Comparison of ENCODE assay signal across 1 cellular context in the genomic region with DNA sequence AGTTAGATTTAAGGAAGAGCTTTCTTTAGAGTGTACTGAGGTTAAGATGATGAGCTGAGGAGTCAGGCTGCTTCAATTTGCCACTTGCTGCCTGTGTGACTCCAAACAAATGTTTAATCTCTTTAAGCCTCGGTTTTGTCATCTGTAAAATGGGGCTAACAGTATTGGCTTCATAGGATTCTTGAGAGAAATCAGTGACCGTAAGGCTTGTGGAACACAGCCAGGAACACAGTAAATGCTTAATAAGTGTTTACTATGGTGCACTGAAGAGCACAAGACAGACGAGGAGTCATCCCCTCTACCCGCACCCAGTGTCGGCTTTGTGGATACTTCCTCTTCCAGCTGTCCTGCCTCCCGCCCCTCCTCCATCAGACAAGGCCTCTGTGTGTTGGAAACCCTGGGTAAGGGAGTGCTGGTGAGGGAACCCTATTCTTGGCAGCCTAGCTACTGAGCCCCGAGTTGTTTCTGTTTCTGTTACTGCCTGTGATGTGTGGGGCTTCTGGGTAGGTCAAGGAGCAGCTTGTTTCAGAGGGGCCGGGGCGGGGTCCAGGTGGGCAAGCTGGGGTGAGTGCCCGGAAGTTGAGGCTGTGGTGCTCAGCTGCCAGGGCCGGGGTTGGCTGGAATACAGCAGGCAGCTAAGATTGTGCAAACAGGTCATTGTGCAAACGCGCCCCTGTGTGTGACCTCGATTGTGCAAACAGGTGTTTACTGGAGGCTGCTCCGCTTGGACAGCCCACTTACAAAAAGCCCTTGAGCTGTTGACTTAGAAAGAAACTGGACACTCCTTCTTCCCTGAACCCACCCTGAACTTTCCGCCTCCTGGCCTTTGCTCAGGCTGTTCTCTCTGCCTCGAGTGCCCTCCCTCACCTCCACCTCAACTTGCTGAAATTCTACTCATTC.
TF ChIP-seq lines count a peak whose summit lies in the region.

No MANE protein-coding gene starts in this region.

TF ChIP-seq in HepG2, 621 proteins besides CTCF, POLR2A, EP300 and RAD21 (continued from another document and continues in another):
- TF ChIP-seq, protein P1, sequence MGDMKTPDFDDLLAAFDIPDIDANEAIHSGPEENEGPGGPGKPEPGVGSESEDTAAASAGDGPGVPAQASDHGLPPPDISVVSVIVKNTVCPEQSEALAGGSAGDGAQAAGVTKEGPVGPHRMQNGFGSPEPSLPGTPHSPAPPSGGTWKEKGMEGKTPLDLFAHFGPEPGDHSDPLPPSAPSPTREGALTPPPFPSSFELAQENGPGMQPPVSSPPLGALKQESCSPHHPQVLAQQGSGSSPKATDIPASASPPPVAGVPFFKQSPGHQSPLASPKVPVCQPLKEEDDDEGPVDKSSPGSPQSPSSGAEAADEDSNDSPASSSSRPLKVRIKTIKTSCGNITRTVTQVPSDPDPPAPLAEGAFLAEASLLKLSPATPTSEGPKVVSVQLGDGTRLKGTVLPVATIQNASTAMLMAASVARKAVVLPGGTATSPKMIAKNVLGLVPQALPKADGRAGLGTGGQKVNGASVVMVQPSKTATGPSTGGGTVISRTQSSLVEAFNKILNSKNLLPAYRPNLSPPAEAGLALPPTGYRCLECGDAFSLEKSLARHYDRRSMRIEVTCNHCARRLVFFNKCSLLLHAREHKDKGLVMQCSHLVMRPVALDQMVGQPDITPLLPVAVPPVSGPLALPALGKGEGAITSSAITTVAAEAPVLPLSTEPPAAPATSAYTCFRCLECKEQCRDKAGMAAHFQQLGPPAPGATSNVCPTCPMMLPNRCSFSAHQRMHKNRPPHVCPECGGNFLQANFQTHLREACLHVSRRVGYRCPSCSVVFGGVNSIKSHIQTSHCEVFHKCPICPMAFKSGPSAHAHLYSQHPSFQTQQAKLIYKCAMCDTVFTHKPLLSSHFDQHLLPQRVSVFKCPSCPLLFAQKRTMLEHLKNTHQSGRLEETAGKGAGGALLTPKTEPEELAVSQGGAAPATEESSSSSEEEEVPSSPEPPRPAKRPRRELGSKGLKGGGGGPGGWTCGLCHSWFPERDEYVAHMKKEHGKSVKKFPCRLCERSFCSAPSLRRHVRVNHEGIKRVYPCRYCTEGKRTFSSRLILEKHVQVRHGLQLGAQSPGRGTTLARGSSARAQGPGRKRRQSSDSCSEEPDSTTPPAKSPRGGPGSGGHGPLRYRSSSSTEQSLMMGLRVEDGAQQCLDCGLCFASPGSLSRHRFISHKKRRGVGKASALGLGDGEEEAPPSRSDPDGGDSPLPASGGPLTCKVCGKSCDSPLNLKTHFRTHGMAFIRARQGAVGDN (CRISPR knock-in tag; IDR thresholded peaks at IDR 0.05) = peak; percentile 96
- TF ChIP-seq ZNF558 (CRISPR knock-in tag; IDR thresholded peaks at IDR 0.05; ENCODE audit: borderline replicate concordance) (0 out of 2 replicates have a peak, but pooled peaks have one; percentile 77), ZC3H13 (CRISPR knock-in tag; IDR thresholded peaks at IDR 0.05) (no peak), MAZ (IDR thresholded peaks at IDR 0.05; ENCODE audit: borderline replicate concordance, low read depth, low read length) (peak; percentile 69), MAZ (CRISPR knock-in tag; IDR thresholded peaks at IDR 0.05; ENCODE audit: low read depth) (peak; percentile 86), ZNF792 (CRISPR knock-in tag; IDR thresholded peaks at IDR 0.05) (peak; percentile 93), HCFC1 (IDR thresholded peaks at IDR 0.05; ENCODE audit: low read depth, low read length) (0 out of 2 replicates have a peak, but pooled peaks have one; percentile 25), KAT8 (CRISPR knock-in tag; IDR thresholded peaks at IDR 0.05) (peak; percentile 88), GTF3A (CRISPR knock-in tag; conservative IDR thresholded peaks at IDR 0.05) (0 out of 2 replicates have a peak, but pooled peaks have one; percentile 74), NPAS2 (CRISPR knock-in tag; IDR thresholded peaks at IDR 0.05; ENCODE audit: borderline replicate concordance) (no peak), ZNF780A (CRISPR knock-in tag; IDR thresholded peaks at IDR 0.05) (no peak), HMG20A (CRISPR knock-in tag; IDR thresholded peaks at IDR 0.05; ENCODE audit: borderline replicate concordance) (peak; percentile 93), ZNF776 (CRISPR knock-in tag; IDR thresholded peaks at IDR 0.05) (peak; percentile 70; the same call in 1 of the 2 replicates), GATA4 (IDR thresholded peaks at IDR 0.05; ENCODE audit: borderline replicate concordance, low read depth) (peak; percentile 77; the same call in 1 of the 2 replicates), NR2F1 (CRISPR knock-in tag; IDR thresholded peaks at IDR 0.05) (peak; percentile 99 to 100), ZMYM2 (CRISPR knock-in tag; IDR thresholded peaks at IDR 0.05) (0 out of 2 replicates have a peak, but pooled peaks have one; percentile 30), FOSL1 (CRISPR knock-in tag; IDR thresholded peaks at IDR 0.05; ENCODE audit: borderline replicate concordance) (peak; percentile 60; the same call in 1 of the 2 replicates), ZNF543 (CRISPR knock-in tag; IDR thresholded peaks at IDR 0.05) (peak; percentile 83), ZNF709 (CRISPR knock-in tag; IDR thresholded peaks at IDR 0.05) (0 out of 2 replicates have a peak, but pooled peaks have one; percentile 68), ZNF143 (CRISPR knock-in tag; IDR thresholded peaks at IDR 0.05) (peak; percentile 85), SALL1 (CRISPR knock-in tag; IDR thresholded peaks at IDR 0.05) (peak; percentile 99), ZSCAN12 (CRISPR knock-in tag; IDR thresholded peaks at IDR 0.05) (peak; percentile 71; the same call in 1 of the 2 replicates), ZBTB20 (CRISPR knock-in tag; IDR thresholded peaks at IDR 0.05; ENCODE audit: borderline replicate concordance, low read depth) (peak; percentile 84; the same call in 1 of the 2 replicates), RFX1 (IDR thresholded peaks at IDR 0.05) (no peak), ZNF446 (CRISPR knock-in tag; IDR thresholded peaks at IDR 0.05) (no peak), ZNF564 (CRISPR knock-in tag; IDR thresholded peaks at IDR 0.05) (peak; percentile 88), ONECUT2 (CRISPR knock-in tag; IDR thresholded peaks at IDR 0.05) (0 out of 2 replicates have a peak, but pooled peaks have one; percentile 66), PAWR (CRISPR knock-in tag; IDR thresholded peaks at IDR 0.05; ENCODE audit: borderline replicate concordance) (no peak), THAP11 (CRISPR knock-in tag; IDR thresholded peaks at IDR 0.05) (peak; percentile 85), ATM (IDR thresholded peaks at IDR 0.05; ENCODE audit: borderline replicate concordance) (no peak), ZNF12 (CRISPR knock-in tag; IDR thresholded peaks at IDR 0.05) (peak; percentile 86)
- TF ChIP-seq, protein P2, sequence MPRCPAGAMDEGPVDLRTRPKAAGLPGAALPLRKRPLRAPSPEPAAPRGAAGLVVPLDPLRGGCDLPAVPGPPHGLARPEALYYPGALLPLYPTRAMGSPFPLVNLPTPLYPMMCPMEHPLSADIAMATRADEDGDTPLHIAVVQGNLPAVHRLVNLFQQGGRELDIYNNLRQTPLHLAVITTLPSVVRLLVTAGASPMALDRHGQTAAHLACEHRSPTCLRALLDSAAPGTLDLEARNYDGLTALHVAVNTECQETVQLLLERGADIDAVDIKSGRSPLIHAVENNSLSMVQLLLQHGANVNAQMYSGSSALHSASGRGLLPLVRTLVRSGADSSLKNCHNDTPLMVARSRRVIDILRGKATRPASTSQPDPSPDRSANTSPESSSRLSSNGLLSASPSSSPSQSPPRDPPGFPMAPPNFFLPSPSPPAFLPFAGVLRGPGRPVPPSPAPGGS (CRISPR knock-in tag; IDR thresholded peaks at IDR 0.05) = no peak
- TF ChIP-seq, protein P3, sequence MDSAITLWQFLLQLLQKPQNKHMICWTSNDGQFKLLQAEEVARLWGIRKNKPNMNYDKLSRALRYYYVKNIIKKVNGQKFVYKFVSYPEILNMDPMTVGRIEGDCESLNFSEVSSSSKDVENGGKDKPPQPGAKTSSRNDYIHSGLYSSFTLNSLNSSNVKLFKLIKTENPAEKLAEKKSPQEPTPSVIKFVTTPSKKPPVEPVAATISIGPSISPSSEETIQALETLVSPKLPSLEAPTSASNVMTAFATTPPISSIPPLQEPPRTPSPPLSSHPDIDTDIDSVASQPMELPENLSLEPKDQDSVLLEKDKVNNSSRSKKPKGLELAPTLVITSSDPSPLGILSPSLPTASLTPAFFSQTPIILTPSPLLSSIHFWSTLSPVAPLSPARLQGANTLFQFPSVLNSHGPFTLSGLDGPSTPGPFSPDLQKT (CRISPR knock-in tag; IDR thresholded peaks at IDR 0.05; ENCODE audit: borderline replicate concordance) = 0 out of 2 replicates have a peak, but pooled peaks have one; percentile 60
- TF ChIP-seq, protein P4, sequence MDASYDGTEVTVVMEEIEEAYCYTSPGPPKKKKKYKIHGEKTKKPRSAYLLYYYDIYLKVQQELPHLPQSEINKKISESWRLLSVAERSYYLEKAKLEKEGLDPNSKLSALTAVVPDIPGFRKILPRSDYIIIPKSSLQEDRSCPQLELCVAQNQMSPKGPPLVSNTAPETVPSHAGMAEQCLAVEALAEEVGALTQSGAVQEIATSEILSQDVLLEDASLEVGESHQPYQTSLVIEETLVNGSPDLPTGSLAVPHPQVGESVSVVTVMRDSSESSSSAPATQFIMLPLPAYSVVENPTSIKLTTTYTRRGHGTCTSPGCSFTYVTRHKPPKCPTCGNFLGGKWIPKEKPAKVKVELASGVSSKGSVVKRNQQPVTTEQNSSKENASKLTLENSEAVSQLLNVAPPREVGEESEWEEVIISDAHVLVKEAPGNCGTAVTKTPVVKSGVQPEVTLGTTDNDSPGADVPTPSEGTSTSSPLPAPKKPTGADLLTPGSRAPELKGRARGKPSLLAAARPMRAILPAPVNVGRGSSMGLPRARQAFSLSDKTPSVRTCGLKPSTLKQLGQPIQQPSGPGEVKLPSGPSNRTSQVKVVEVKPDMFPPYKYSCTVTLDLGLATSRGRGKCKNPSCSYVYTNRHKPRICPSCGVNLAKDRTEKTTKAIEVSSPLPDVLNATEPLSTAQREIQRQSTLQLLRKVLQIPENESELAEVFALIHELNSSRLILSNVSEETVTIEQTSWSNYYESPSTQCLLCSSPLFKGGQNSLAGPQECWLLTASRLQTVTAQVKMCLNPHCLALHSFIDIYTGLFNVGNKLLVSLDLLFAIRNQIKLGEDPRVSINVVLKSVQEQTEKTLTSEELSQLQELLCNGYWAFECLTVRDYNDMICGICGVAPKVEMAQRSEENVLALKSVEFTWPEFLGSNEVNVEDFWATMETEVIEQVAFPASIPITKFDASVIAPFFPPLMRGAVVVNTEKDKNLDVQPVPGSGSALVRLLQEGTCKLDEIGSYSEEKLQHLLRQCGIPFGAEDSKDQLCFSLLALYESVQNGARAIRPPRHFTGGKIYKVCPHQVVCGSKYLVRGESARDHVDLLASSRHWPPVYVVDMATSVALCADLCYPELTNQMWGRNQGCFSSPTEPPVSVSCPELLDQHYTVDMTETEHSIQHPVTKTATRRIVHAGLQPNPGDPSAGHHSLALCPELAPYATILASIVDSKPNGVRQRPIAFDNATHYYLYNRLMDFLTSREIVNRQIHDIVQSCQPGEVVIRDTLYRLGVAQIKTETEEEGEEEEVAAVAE (CRISPR knock-in tag; IDR thresholded peaks at IDR 0.05; ENCODE audit: borderline replicate concordance) = peak; percentile 90
- TF ChIP-seq, protein P5, sequence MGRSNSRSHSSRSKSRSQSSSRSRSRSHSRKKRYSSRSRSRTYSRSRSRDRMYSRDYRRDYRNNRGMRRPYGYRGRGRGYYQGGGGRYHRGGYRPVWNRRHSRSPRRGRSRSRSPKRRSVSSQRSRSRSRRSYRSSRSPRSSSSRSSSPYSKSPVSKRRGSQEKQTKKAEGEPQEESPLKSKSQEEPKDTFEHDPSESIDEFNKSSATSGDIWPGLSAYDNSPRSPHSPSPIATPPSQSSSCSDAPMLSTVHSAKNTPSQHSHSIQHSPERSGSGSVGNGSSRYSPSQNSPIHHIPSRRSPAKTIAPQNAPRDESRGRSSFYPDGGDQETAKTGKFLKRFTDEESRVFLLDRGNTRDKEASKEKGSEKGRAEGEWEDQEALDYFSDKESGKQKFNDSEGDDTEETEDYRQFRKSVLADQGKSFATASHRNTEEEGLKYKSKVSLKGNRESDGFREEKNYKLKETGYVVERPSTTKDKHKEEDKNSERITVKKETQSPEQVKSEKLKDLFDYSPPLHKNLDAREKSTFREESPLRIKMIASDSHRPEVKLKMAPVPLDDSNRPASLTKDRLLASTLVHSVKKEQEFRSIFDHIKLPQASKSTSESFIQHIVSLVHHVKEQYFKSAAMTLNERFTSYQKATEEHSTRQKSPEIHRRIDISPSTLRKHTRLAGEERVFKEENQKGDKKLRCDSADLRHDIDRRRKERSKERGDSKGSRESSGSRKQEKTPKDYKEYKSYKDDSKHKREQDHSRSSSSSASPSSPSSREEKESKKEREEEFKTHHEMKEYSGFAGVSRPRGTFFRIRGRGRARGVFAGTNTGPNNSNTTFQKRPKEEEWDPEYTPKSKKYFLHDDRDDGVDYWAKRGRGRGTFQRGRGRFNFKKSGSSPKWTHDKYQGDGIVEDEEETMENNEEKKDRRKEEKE (IDR thresholded peaks at IDR 0.05) = no peak
- TF ChIP-seq, protein P6, sequence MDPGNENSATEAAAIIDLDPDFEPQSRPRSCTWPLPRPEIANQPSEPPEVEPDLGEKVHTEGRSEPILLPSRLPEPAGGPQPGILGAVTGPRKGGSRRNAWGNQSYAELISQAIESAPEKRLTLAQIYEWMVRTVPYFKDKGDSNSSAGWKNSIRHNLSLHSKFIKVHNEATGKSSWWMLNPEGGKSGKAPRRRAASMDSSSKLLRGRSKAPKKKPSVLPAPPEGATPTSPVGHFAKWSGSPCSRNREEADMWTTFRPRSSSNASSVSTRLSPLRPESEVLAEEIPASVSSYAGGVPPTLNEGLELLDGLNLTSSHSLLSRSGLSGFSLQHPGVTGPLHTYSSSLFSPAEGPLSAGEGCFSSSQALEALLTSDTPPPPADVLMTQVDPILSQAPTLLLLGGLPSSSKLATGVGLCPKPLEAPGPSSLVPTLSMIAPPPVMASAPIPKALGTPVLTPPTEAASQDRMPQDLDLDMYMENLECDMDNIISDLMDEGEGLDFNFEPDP (CRISPR knock-in tag; conservative IDR thresholded peaks at IDR 0.05) = 0 out of 2 replicates have a peak, but pooled peaks have one; percentile 52
